In the genomic region with DNA sequence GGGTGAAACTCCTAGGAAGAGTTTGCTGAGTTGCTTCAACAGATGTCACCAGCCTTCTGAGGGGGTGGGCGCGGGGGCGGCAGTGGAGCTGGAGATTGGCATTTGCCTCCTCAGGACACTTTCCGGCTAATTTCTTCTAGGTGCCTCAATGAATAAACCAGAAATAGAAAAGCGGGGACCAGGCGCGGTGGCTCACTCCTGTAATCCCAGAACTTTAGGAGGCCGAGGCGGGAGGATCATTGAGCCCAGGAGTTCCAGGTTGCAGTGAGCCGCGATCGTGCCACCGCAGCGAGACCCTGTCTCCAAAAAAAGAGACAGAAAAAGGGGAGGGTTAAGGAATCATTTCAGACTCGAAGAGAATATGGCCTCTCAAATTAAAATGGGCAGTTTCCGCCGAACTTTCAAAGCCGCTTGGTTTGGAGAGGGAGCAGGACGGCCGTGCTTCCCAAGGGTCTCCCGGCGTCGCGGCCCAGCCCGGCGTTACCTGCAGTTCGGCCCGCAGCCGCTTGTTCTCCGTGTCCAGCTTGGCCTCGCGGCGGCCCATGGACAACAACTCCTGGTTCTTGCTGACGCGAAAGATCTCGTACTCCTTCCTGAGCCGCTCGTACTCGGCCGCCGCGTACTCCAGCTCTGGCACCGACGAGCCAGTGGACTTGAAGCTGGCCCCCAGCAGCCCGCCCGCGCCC, we compare ENCODE assay signal across 8 cellular contexts. TPM values are rescaled to one million over a fixed set of nuclear protein-coding genes. Genes with fewer than 3 reads are reported as not detected.
DNase-seq lines count a peak whose midpoint lies in the region; ATAC-seq and TF ChIP-seq lines count a peak whose summit lies in the region.

No MANE protein-coding gene starts in this region.

- peaks cover 31% of the 10 kb centered on the region for H3K4me1 Mint-ChIP-seq in activated naive CD4-positive, alpha-beta T cell treated with anti-CD3 and anti-CD28 coated beads, Interleukin-2, amount 10 ng/mL, durations not matched to agents 7 days and 5 days

- peak overlapping the region; percentile 92 for H3K4me3 Mint-ChIP-seq in activated naive CD4-positive, alpha-beta T cell treated with anti-CD3 and anti-CD28 coated beads, Interleukin-2, amount 10 ng/mL, durations not matched to agents 7 days and 5 days

- H3K36me3 ChIP-seq in gastroesophageal sphincter (peaks cover 2 to 24% of the 10 kb centered on the region in 2 donors), neutrophil (peaks cover 21% of the 10 kb centered on the region)

- WGBS in gastroesophageal sphincter (ENCODE audit: low coverage in 1 of 2), 2 donors = 11% methylated on average over 5 of the region's 47 CpGs; no CpG with 5 or more reads in 1 of the 2 donors

- CTCF ChIA-PET in activated naive CD4-positive, alpha-beta T cell treated with anti-CD3 and anti-CD28 coated beads, Interleukin-2, amount 10 ng/mL, durations not matched to agents 7 days and 5 days (lab: Charles Lee) = no interaction called here

- H3K27ac ChIP-seq in gastroesophageal sphincter = peak overlapping the region; percentile 93 to 99 (median 97)
- H3K27ac ChIP-seq in neutrophil = peak overlapping the region; percentile 94

- H3K27ac Mint-ChIP-seq in activated naive CD4-positive, alpha-beta T cell treated with anti-CD3 and anti-CD28 coated beads, Interleukin-2, amount 10 ng/mL, durations not matched to agents 7 days and 5 days = peak overlapping the region; percentile 89

- ATAC-seq in HG02571 (IDR thresholded peaks at IDR 0.05; ENCODE audit: unreplicated experiment) = peak; percentile 23
- ATAC-seq in gastroesophageal sphincter = peak; percentile 59

- no peaks in the 10 kb centered on the region for H3K27me3 Mint-ChIP-seq in activated naive CD4-positive, alpha-beta T cell treated with anti-CD3 and anti-CD28 coated beads, Interleukin-2, amount 10 ng/mL, durations not matched to agents 7 days and 5 days

- H3K9me3 ChIP-seq in gastroesophageal sphincter = no peaks in the 10 kb centered on the region
- no peaks in the 10 kb centered on the region for H3K9me3 ChIP-seq in neutrophil

- H3K27me3 ChIP-seq in gastroesophageal sphincter (no peaks in the 10 kb centered on the region), neutrophil (no peaks in the 10 kb centered on the region)

- DNase-seq in NCI-H1694 treated with DMSO at 0.1 percent for 48 hours (lab: John Stamatoyannopoulos, UW) = peak; percentile 27
- no peak for DNase-seq in NCI-H1694 (lab: John Stamatoyannopoulos, UW)
- peak; percentile 16 for DNase-seq in NCI-H510A (lab: John Stamatoyannopoulos, UW)
- DNase-seq in activated naive CD4-positive, alpha-beta T cell treated with anti-CD3 and anti-CD28 coated beads, Interleukin-2, amount 10 ng/mL, durations not matched to agents 7 days and 5 days = no peak
- DNase-seq in OCI-M2 (lab: John Stamatoyannopoulos, UW; ENCODE audit: unreplicated experiment) = no peak

- peak; percentile 32 to 63 (median 52) for TF ChIP-seq CTCF in gastroesophageal sphincter (IDR thresholded peaks at IDR 0.05)
- TF ChIP-seq CTCF in neutrophil (IDR thresholded peaks at IDR 0.05) = no peak

- no peak for TF ChIP-seq EP300 in gastroesophageal sphincter (IDR thresholded peaks at IDR 0.05)

- H3K9me3 Mint-ChIP-seq in activated naive CD4-positive, alpha-beta T cell treated with anti-CD3 and anti-CD28 coated beads, Interleukin-2, amount 10 ng/mL, durations not matched to agents 7 days and 5 days = no peaks in the 10 kb centered on the region

- H3K4me3 ChIP-seq in gastroesophageal sphincter (peak overlapping the region; percentile 77 to 88), neutrophil (ENCODE audit: low read depth in 1 of 2, low read length in 1 of 2) (peak overlapping the region; percentile 75 to 84)

- no peak for TF ChIP-seq POLR2A in gastroesophageal sphincter (IDR thresholded peaks at IDR 0.05)

- peaks cover 9 to 49% (median 14%) of the 10 kb centered on the region in 3 donors for H3K4me1 ChIP-seq in gastroesophageal sphincter
- peaks cover 21 to 24% of the 10 kb centered on the region in 2 experiments for H3K4me1 ChIP-seq in neutrophil (ENCODE audit: control insufficient read depth in 1 of 2, insufficient read depth in 1 of 2, low read depth in 1 of 2, low read length in 1 of 2)

- peaks cover 14% of the 10 kb centered on the region for H3K36me3 Mint-ChIP-seq in activated naive CD4-positive, alpha-beta T cell treated with anti-CD3 and anti-CD28 coated beads, Interleukin-2, amount 10 ng/mL, durations not matched to agents 7 days and 5 days

RNA-seq across cellular contexts. Expression of gene NPHP3, which starts 0.6 kb away (rescaled TPM):
- 10 to 100 TPM; 20.5 to 49.8 (median 37.6) TPM for total RNA-seq in gastroesophageal sphincter

Comparison
In these comparisons a context has a peak if more than half of its experiments do, and no peak if none do; other contexts are left out.
1. DNase-seq: peak in NCI-H1694 treated with DMSO at 0.1 percent for 48 hours (single experiment) and NCI-H510A (single experiment); none in NCI-H1694 (single experiment), activated naive CD4-positive, alpha-beta T cell treated with anti-CD3 and anti-CD28 coated beads, Interleukin-2, amount 10 ng/mL, durations not matched to agents 7 days and 5 days (single experiment) and OCI-M2 (single experiment).